8 cellular contexts compared by ENCODE assay signal in the genomic region with DNA sequence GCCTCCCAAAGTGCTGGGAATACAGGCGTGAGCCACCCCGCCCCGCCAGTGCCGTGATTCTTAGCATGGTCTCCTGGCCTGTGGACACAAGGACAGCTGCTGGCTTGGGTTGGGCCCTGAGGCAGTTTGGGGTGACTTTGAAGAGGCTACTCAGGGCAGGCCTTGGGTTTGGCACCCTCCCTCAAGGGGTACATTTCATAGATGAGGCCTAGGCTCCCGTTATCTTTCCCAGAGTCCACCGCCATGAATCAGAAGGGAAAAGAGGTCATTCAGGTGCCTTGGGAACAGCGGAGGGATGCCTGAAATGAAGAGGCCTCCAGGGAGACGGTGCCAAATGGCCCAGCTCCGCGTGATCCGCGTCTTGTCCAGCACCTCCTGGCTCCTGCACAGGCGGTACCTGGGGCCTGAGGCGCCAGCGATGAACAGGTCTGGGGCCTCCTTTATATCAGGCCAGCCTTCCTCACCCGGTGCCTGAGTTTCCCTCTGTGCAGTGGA. TPM values are rescaled to one million over a fixed set of nuclear protein-coding genes. Genes with fewer than 3 reads are reported as not detected.
DNase-seq lines count a peak whose midpoint lies in the region; ATAC-seq and TF ChIP-seq lines count a peak whose summit lies in the region.

No MANE protein-coding gene starts in this region.

- in situ Hi-C loops in gastrocnemius medialis (cut with MboI; ENCODE audit: low sequenced_read_pairs in 4 of 4) = no loop called here

- H3K36me3 ChIP-seq in HCT116 (ENCODE audit: control insufficient read depth in 1 of 2, insufficient read depth in 2 of 2, low read length in 2 of 2) (peaks cover 0 to 3% of the 10 kb centered on the region in 2 experiments; a peak in 2 of 4 replicates), gastrocnemius medialis (no peaks in the 10 kb centered on the region), MG63 (peaks cover 5% of the 10 kb centered on the region; the same call in 1 of the 2 replicates)

- peak overlapping the region; percentile 95 for H3K27ac Mint-ChIP-seq in T-helper 17 cell

- no peak for TF ChIP-seq RAD21 in HCT116 (IDR thresholded peaks at IDR 0.05; ENCODE audit: low read depth)

- POLR2A ChIA-PET in HCT116 (lab: Charles Lee) = no interaction called here

- TF ChIP-seq POLR2A in HCT116 (IDR thresholded peaks at IDR 0.05; ENCODE audit: borderline replicate concordance, extremely low read depth, insufficient read depth, insufficient read length) (no peak), gastrocnemius medialis (IDR thresholded peaks at IDR 0.05) (no peak)

- H3K9ac ChIP-seq in HCT116 (ENCODE audit: low read length) = peak overlapping the region; percentile 77

- H3K4me1 Mint-ChIP-seq in T-helper 17 cell = peaks cover 53% of the 10 kb centered on the region

- H3K27me3 Mint-ChIP-seq in T-helper 17 cell = no peaks in the 10 kb centered on the region

- H3K36me3 Mint-ChIP-seq in T-helper 17 cell (ENCODE audit: low read depth) = peaks cover 2% of the 10 kb centered on the region

- peaks cover 95% of the 10 kb centered on the region for H3K79me2 ChIP-seq in HCT116 (ENCODE audit: insufficient read depth, low read length)

- no peaks in the 10 kb centered on the region for H4K20me1 ChIP-seq in HCT116 (ENCODE audit: insufficient read depth)

- intact Hi-C loops in HCT116 (cut with micrococcal nuclease) (no loop called here), gastrocnemius medialis (cut with DNase I; ENCODE audit: low total_unique reads) (no loop called here)

- H3K9me3 ChIP-seq in HCT116 (ENCODE audit: control insufficient read depth in 1 of 2, insufficient read depth in 1 of 2, low read depth in 1 of 2, low read length in 2 of 2) (no peaks in the 10 kb centered on the region), T-helper 17 cell (ENCODE audit: control insufficient read depth, low read length, poor library complexity, severe bottlenecking) (no peaks in the 10 kb centered on the region), gastrocnemius medialis (no peaks in the 10 kb centered on the region), MG63 (no peaks in the 10 kb centered on the region)

- no peak for DNase-seq in HCT116 (ENCODE audit: low read depth, low spot score)
- no peak for DNase-seq in T-helper 17 cell
- no peak for DNase-seq in fibroblast of pulmonary artery (ENCODE audit: low read depth)
- DNase-seq in gastrocnemius medialis = no peak
- DNase-seq in AG08396 (ENCODE audit: low spot score) = no peak
- no peak for DNase-seq in MG63
- DNase-seq in SW480 (ENCODE audit: low spot score) = no peak

- peak overlapping the region; percentile 50 to 59; a peak in 2 of 4 replicates for H3K4me3 ChIP-seq in HCT116 (replicated peaks in 1 of 2; ENCODE audit: low read depth in 1 of 2, low read length in 2 of 2)
- peak overlapping the region; percentile 41 for H3K4me3 ChIP-seq in fibroblast of pulmonary artery (replicated peaks; ENCODE audit: low read depth, low read length)
- H3K4me3 ChIP-seq in gastrocnemius medialis = peak overlapping the region; percentile 57 to 64 (median 61)
- H3K4me3 ChIP-seq in MG63 = no peak overlapping the region; the same call in 1 of the 2 replicates

- no TSS peak for BruUV-seq in HCT116 (replicated peaks; lab: Mats Ljungman, UMichigan)

- TF ChIP-seq CTCF in HCT116 (IDR thresholded peaks at IDR 0.05 in 2 of 3, conservative IDR thresholded peaks at IDR 0.05 in 1 of 3; ENCODE audit: borderline replicate concordance in 1 of 3, insufficient read depth in 1 of 3, low read depth in 2 of 3, low read length in 2 of 3) (no peak), fibroblast of pulmonary artery (IDR thresholded peaks at IDR 0.05; ENCODE audit: low read length, missing control alignments) (no peak), gastrocnemius medialis (IDR thresholded peaks at IDR 0.05 in 4 of 5, conservative IDR thresholded peaks at IDR 0.05 in 1 of 5) (no peak)

- H2AFZ ChIP-seq in HCT116 (ENCODE audit: low read depth, low read length, poor library complexity, severe bottlenecking) = no peak overlapping the region

- no peaks in the 10 kb centered on the region for H3K9me2 ChIP-seq in HCT116 (ENCODE audit: insufficient read depth)

- H3K4me2 ChIP-seq in HCT116 (ENCODE audit: low read length) = peak overlapping the region; percentile 93

- H3K4me1 ChIP-seq in HCT116 (ENCODE audit: control insufficient read depth in 1 of 2, insufficient read depth in 2 of 2, low read length in 2 of 2) = peaks cover 38 to 69% of the 10 kb centered on the region in 2 experiments
- H3K4me1 ChIP-seq in gastrocnemius medialis = peaks cover 71 to 91% of the 10 kb centered on the region in 2 donors

- peak; percentile 2 for ATAC-seq in HCT116
- ATAC-seq in T-helper 17 cell = no peak
- ATAC-seq in gastrocnemius medialis = no peak
- ATAC-seq in activated CD4-positive, CD25-positive, alpha-beta regulatory T cell treated with anti-CD3 and anti-CD28 coated beads, Interleukin-2, amount 50 U/mL, for 24 hours = no peak

- CTCF ChIA-PET in HCT116 (lab: Charles Lee) = interaction anchor here (0.6 to 2.0 kb wide), 2 partner anchors 53 to 1072 kb away, joined by 3 to 8 read pairs; a partner anchor contains a TSS

- peak overlapping the region; percentile 84 for H3K4me3 Mint-ChIP-seq in T-helper 17 cell

- peak overlapping the region; percentile 86 for H3K27ac ChIP-seq in HCT116 (ENCODE audit: low read depth, low read length)
- peak overlapping the region; percentile 80 to 96 (median 87) for H3K27ac ChIP-seq in gastrocnemius medialis

- RAD21 ChIA-PET in HCT116 (lab: Charles Lee; ENCODE audit: low non-redundant PET in 1 of 2, low total read pairs in 2 of 2, uncharacterized antibody in 2 of 2, unreplicated experiment in 2 of 2) = no interaction called here

- H3K27me3 ChIP-seq in HCT116 (ENCODE audit: insufficient read depth, low read length) (no peaks in the 10 kb centered on the region), gastrocnemius medialis (no peaks in the 10 kb centered on the region), MG63 (no peaks in the 10 kb centered on the region)

TF ChIP-seq in HCT116, 20 proteins besides CTCF, POLR2A, EP300 and RAD21 (continues in another document):
- TF ChIP-seq, protein P1, sequence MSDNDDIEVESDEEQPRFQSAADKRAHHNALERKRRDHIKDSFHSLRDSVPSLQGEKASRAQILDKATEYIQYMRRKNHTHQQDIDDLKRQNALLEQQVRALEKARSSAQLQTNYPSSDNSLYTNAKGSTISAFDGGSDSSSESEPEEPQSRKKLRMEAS (IDR thresholded peaks at IDR 0.05) = no peak
- TF ChIP-seq JUND (IDR thresholded peaks at IDR 0.05) = no peak
- no peak for TF ChIP-seq SRF (IDR thresholded peaks at IDR 0.05; ENCODE audit: low read depth)
- no peak for TF ChIP-seq EZH2 (IDR thresholded peaks at IDR 0.05)
- TF ChIP-seq EZH2phosphoT487 (IDR thresholded peaks at IDR 0.05; ENCODE audit: borderline replicate concordance) = no peak
- TF ChIP-seq, protein P2, sequence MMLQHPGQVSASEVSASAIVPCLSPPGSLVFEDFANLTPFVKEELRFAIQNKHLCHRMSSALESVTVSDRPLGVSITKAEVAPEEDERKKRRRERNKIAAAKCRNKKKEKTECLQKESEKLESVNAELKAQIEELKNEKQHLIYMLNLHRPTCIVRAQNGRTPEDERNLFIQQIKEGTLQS (IDR thresholded peaks at IDR 0.05) = no peak
- TF ChIP-seq SP1 (IDR thresholded peaks at IDR 0.05; ENCODE audit: low read depth) = no peak
- no peak for TF ChIP-seq TCF7L2 (IDR thresholded peaks at IDR 0.05; ENCODE audit: borderline replicate concordance, extremely low read depth, insufficient read depth, insufficient read length)
- no peak for TF ChIP-seq CEBPB (IDR thresholded peaks at IDR 0.05; ENCODE audit: low read depth)
- no peak for TF ChIP-seq SIN3A (IDR thresholded peaks at IDR 0.05; ENCODE audit: low read depth)
- TF ChIP-seq ZNF274 (IDR thresholded peaks at IDR 0.05; ENCODE audit: low read depth, low read length) = no peak
- no peak for TF ChIP-seq YY1 (IDR thresholded peaks at IDR 0.05; ENCODE audit: extremely low read depth, insufficient replicate concordance, low read depth, low read length)

RNA-seq across cellular contexts. Expression of a gene that starts 9.3 kb away (rescaled TPM):
- total RNA-seq in HCT116 (2021; ENCODE audit: unreplicated experiment) (170 TPM), T-helper 17 cell (100 to 1,000 TPM; 266 to 288 TPM), gastrocnemius medialis (10 to 100 TPM; 26.7 to 67.8 (median 39.8) TPM)
- polyA plus RNA-seq in HCT116 (2012) = 214 and 262 TPM in 2 replicates
- total RNA-seq in MG63 (2014; rRNA removed; shearing (Covaris generic); ENCODE audit: low replicate concordance) = 73.9 and 114 TPM in 2 replicates

RNA-seq across cellular contexts. Expression of a gene that starts 23.6 kb away (rescaled TPM):
- 46.2 TPM for total RNA-seq in HCT116 (2021; ENCODE audit: unreplicated experiment)
- polyA plus RNA-seq in HCT116 (2012) = 51.1 and 79.0 TPM in 2 replicates
- total RNA-seq in T-helper 17 cell = 1 to 10 TPM; 1.7 to 1.8 TPM
- 1 to 10 TPM; 1.7 to 3.1 (median 2.1) TPM for total RNA-seq in gastrocnemius medialis
- total RNA-seq in MG63 (2014; rRNA removed; shearing (Covaris generic); ENCODE audit: low replicate concordance) = 9.7 and 13.4 TPM in 2 replicates

RNA-seq across cellular contexts. Expression of a gene that starts 33.6 kb away (rescaled TPM):
- not detected for total RNA-seq in HCT116 (2021; ENCODE audit: unreplicated experiment)
- 0.18 and 0.41 TPM in 2 replicates for polyA plus RNA-seq in HCT116 (2012)
- total RNA-seq in T-helper 17 cell = not detected
- under 1 TPM in 3 of 4 donors, not detected in 1; 0.41 to 0.98 (median 0.49) TPM for total RNA-seq in gastrocnemius medialis
- not detected in 2 replicates for total RNA-seq in MG63 (2014; rRNA removed; shearing (Covaris generic); ENCODE audit: low replicate concordance)

RNA-seq across cellular contexts. Expression of a gene that starts 40.2 kb away (rescaled TPM):
- total RNA-seq in HCT116 (2021; ENCODE audit: unreplicated experiment) (3.1 TPM), T-helper 17 cell (under 1 TPM in 1 of 2 donors, not detected in 1; 0.78 TPM), gastrocnemius medialis (1 to 10 TPM; 1.9 to 8.9 (median 5.0) TPM)
- polyA plus RNA-seq in HCT116 (2012) = 4.3 and 4.6 TPM in 2 replicates
- total RNA-seq in MG63 (2014; rRNA removed; shearing (Covaris generic); ENCODE audit: low replicate concordance) = not detected in 2 replicates

RNA-seq across cellular contexts. Expression of a gene that starts 46.9 kb away (rescaled TPM):
- total RNA-seq in HCT116 (2021; ENCODE audit: unreplicated experiment) (146 TPM), T-helper 17 cell (10 to 100 TPM; 46.7 to 49.2 TPM), gastrocnemius medialis (100 to 1,000 TPM; 111 to 145 (median 127) TPM)
- polyA plus RNA-seq in HCT116 (2012) = 101 and 103 TPM in 2 replicates
- 87.8 and 101 TPM in 2 replicates for total RNA-seq in MG63 (2014; rRNA removed; shearing (Covaris generic); ENCODE audit: low replicate concordance)
